In genomic region chr6:28281288-28282064, GRCh38 we compare ENCODE assay signal across 1 cellular context.
TF ChIP-seq lines count a peak whose summit lies in the region.

TSS of gene PGBD1 (plus strand) at chr6:28281572. CDS start at chr6:28283814, 2,242 bp downstream.

TF ChIP-seq in HepG2, 621 proteins besides CTCF, POLR2A, EP300 and RAD21 (continued from another document and continues in another):
- TF ChIP-seq UBTF (CRISPR knock-in tag; IDR thresholded peaks at IDR 0.05) (peak; percentile 96), PATZ1 (CRISPR knock-in tag; IDR thresholded peaks at IDR 0.05) (peak; percentile 82), KAT7 (CRISPR knock-in tag; IDR thresholded peaks at IDR 0.05; ENCODE audit: borderline replicate concordance) (peak; percentile 97), THAP11 (CRISPR knock-in tag; IDR thresholded peaks at IDR 0.05) (peak; percentile 81), ZNF552 (CRISPR knock-in tag; IDR thresholded peaks at IDR 0.05; ENCODE audit: borderline replicate concordance) (peak; percentile 75; the same call in 1 of the 2 replicates), NAIF1 (CRISPR knock-in tag; IDR thresholded peaks at IDR 0.05; ENCODE audit: borderline replicate concordance) (peak; percentile 83), MYC (CRISPR knock-in tag; IDR thresholded peaks at IDR 0.05; ENCODE audit: borderline replicate concordance) (peak; percentile 63; the same call in 1 of the 2 replicates), ZNF431 (CRISPR knock-in tag; IDR thresholded peaks at IDR 0.05; ENCODE audit: borderline replicate concordance, low read depth) (peak; percentile 59; the same call in 1 of the 2 replicates), THYN1 (CRISPR knock-in tag; IDR thresholded peaks at IDR 0.05; ENCODE audit: borderline replicate concordance, low read depth) (no peak), NONO (IDR thresholded peaks at IDR 0.05) (no peak), NONO (CRISPR knock-in tag; conservative IDR thresholded peaks at IDR 0.05) (peak; percentile 80), FOXA3 (CRISPR knock-in tag; IDR thresholded peaks at IDR 0.05) (no peak; the same call in 1 of the 2 replicates), LCORL (IDR thresholded peaks at IDR 0.05) (no peak), LCORL (CRISPR knock-in tag; IDR thresholded peaks at IDR 0.05) (peak; percentile 93), ZNF414 (CRISPR knock-in tag; IDR thresholded peaks at IDR 0.05) (peak; percentile 90; the same call in 1 of the 2 replicates), ZNF180 (CRISPR knock-in tag; IDR thresholded peaks at IDR 0.05; ENCODE audit: borderline replicate concordance, low read depth) (no peak), ZNF598 (CRISPR knock-in tag; IDR thresholded peaks at IDR 0.05; ENCODE audit: borderline replicate concordance) (peak; percentile 92; the same call in 1 of the 2 replicates), KLF16 (CRISPR knock-in tag; IDR thresholded peaks at IDR 0.05) (peak in 1 of 2 experiments; percentile 90; a peak in 2 of 4 replicates), EED (CRISPR knock-in tag; IDR thresholded peaks at IDR 0.05) (peak; percentile 71; the same call in 1 of the 2 replicates), ZNF576 (CRISPR knock-in tag; IDR thresholded peaks at IDR 0.05) (no peak), MIER2 (CRISPR knock-in tag; IDR thresholded peaks at IDR 0.05) (0 out of 2 replicates have a peak, but pooled peaks have one; percentile 43), ARID2 (CRISPR knock-in tag; IDR thresholded peaks at IDR 0.05; ENCODE audit: borderline replicate concordance) (peak; percentile 82; the same call in 1 of the 2 replicates), ZNF782 (CRISPR knock-in tag; IDR thresholded peaks at IDR 0.05; ENCODE audit: borderline replicate concordance) (peak; percentile 70; the same call in 1 of the 2 replicates), ZNF720 (CRISPR knock-in tag; IDR thresholded peaks at IDR 0.05) (no peak), REPIN1 (CRISPR knock-in tag; IDR thresholded peaks at IDR 0.05; ENCODE audit: borderline replicate concordance, low read depth) (peak; percentile 88), ARID5B (CRISPR knock-in tag; IDR thresholded peaks at IDR 0.05) (peak; percentile 73), ZNF768 (CRISPR knock-in tag; IDR thresholded peaks at IDR 0.05) (peak; percentile 75; the same call in 1 of the 2 replicates)
- TF ChIP-seq, protein P1, sequence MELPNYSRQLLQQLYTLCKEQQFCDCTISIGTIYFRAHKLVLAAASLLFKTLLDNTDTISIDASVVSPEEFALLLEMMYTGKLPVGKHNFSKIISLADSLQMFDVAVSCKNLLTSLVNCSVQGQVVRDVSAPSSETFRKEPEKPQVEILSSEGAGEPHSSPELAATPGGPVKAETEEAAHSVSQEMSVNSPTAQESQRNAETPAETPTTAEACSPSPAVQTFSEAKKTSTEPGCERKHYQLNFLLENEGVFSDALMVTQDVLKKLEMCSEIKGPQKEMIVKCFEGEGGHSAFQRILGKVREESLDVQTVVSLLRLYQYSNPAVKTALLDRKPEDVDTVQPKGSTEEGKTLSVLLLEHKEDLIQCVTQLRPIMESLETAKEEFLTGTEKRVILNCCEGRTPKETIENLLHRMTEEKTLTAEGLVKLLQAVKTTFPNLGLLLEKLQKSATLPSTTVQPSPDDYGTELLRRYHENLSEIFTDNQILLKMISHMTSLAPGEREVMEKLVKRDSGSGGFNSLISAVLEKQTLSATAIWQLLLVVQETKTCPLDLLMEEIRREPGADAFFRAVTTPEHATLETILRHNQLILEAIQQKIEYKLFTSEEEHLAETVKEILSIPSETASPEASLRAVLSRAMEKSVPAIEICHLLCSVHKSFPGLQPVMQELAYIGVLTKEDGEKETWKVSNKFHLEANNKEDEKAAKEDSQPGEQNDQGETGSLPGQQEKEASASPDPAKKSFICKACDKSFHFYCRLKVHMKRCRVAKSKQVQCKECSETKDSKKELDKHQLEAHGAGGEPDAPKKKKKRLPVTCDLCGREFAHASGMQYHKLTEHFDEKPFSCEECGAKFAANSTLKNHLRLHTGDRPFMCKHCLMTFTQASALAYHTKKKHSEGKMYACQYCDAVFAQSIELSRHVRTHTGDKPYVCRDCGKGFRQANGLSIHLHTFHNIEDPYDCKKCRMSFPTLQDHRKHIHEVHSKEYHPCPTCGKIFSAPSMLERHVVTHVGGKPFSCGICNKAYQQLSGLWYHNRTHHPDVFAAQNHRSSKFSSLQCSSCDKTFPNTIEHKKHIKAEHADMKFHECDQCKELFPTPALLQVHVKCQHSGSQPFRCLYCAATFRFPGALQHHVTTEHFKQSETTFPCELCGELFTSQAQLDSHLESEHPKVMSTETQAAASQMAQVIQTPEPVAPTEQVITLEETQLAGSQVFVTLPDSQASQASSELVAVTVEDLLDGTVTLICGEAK (IDR thresholded peaks at IDR 0.05) = no peak
- TF ChIP-seq, protein P1 (CRISPR knock-in tag; IDR thresholded peaks at IDR 0.05) = peak; percentile 48; the same call in 1 of the 2 replicates
- TF ChIP-seq, protein P2, sequence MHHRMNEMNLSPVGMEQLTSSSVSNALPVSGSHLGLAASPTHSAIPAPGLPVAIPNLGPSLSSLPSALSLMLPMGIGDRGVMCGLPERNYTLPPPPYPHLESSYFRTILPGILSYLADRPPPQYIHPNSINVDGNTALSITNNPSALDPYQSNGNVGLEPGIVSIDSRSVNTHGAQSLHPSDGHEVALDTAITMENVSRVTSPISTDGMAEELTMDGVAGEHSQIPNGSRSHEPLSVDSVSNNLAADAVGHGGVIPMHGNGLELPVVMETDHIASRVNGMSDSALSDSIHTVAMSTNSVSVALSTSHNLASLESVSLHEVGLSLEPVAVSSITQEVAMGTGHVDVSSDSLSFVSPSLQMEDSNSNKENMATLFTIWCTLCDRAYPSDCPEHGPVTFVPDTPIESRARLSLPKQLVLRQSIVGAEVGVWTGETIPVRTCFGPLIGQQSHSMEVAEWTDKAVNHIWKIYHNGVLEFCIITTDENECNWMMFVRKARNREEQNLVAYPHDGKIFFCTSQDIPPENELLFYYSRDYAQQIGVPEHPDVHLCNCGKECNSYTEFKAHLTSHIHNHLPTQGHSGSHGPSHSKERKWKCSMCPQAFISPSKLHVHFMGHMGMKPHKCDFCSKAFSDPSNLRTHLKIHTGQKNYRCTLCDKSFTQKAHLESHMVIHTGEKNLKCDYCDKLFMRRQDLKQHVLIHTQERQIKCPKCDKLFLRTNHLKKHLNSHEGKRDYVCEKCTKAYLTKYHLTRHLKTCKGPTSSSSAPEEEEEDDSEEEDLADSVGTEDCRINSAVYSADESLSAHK (CRISPR knock-in tag; IDR thresholded peaks at IDR 0.05; ENCODE audit: borderline replicate concordance) = peak; percentile 70; the same call in 1 of the 2 replicates
- TF ChIP-seq, protein P3, sequence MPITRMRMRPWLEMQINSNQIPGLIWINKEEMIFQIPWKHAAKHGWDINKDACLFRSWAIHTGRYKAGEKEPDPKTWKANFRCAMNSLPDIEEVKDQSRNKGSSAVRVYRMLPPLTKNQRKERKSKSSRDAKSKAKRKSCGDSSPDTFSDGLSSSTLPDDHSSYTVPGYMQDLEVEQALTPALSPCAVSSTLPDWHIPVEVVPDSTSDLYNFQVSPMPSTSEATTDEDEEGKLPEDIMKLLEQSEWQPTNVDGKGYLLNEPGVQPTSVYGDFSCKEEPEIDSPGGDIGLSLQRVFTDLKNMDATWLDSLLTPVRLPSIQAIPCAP (CRISPR knock-in tag; IDR thresholded peaks at IDR 0.05; ENCODE audit: low read depth) = no peak
